In the genomic region with DNA sequence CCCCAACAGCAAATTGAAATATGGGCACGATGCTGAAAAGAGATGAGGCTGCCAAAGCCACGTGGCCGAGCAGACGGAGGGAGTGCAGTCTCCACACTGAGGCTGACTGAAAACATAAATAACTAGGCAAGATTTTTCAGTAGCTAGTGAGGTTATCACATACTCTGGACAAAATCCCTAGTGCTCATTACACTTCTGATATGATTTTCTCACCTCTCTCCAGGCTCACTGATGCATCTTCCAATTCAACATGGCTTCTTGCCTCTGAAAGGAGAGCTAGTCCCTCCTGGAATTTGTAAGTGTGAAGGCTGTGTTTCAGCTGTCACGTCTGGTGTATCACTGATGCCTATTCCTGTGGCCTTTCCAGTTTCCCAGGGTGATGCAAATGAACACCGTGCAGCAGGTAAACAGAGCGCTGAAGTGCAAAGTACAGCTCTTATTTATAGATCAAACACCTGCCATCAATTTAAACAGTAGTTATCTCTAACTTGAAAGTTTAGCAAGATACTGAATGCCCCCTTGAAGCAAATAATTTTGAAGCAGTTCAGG, we compare ENCODE assay signal across 12 cellular contexts.
A peak's percentile ranks its signal among the peaks of the same experiment; 100 is the strongest.
DNase-seq lines count a peak whose midpoint lies in the region; ATAC-seq, FAIRE-seq and TF ChIP-seq lines count a peak whose summit lies in the region.
"Had no signal": no experiment of that assay in that cellular context is flagged by ENCODE, and none has a peak within 500 bp of the region (broad histone marks: within the 10 kb centered on the region; RNA-seq: fewer than 3 reads in every experiment).

No MANE protein-coding gene starts in this region.

- intact Hi-C loops in transverse colon (cut with DNase I; ENCODE audit: low total_unique reads), result no loop called here

- no peak overlapping the region for H2BK15ac ChIP-seq in H9 (ENCODE audit: low read depth, low read length)

- H3K27me3 Mint-ChIP-seq in memory B cell (no peaks in the 10 kb centered on the region), H9 (ENCODE audit: low read depth) (peaks cover 11% of the 10 kb centered on the region)
- H3K27me3 Mint-ChIP-seq: activated T-cell treated with anti-CD3 and anti-CD28 coated beads, Interleukin-2, amount 50 U/mL, for 24 hours had no signal

- H3K18ac ChIP-seq in H9 (ENCODE audit: insufficient read length, low read depth, low read length), result no peak overlapping the region

- no peak overlapping the region for H4K5ac ChIP-seq in H9 (ENCODE audit: insufficient read length, low read depth, low read length)

- H2AK5ac ChIP-seq in H9 (ENCODE audit: insufficient read length, low read length), result no peak overlapping the region

- peaks cover 60% of the 10 kb centered on the region for H3K4me1 ChIP-seq in DOHH2 (ENCODE audit: control insufficient read depth, low read length)
- H3K4me1 ChIP-seq in transverse colon, result peaks cover 0 to 3% (median 0%) of the 10 kb centered on the region in 4 donors
- no peaks in the 10 kb centered on the region; the same call in 1 of the 2 replicates for H3K4me1 ChIP-seq in H9 (ENCODE audit: insufficient read depth, low read length)
- H3K4me1 ChIP-seq: foreskin keratinocyte had no signal

- no peak overlapping the region for H3K23ac ChIP-seq in H9 (ENCODE audit: insufficient read length, low read depth, low read length)

- H3K14ac ChIP-seq in H9 (ENCODE audit: insufficient read depth, low read length), result no peak overlapping the region

- H3K36me3 Mint-ChIP-seq in memory B cell (peaks cover 2% of the 10 kb centered on the region), H9 (ENCODE audit: insufficient read depth in 1 of 3, low read depth in 3 of 3) (no peaks in the 10 kb centered on the region)

- TF ChIP-seq EP300 in transverse colon (IDR thresholded peaks at IDR 0.05; ENCODE audit: low read depth), result no peak

- H2BK12ac ChIP-seq in H9 (ENCODE audit: insufficient read length, low read depth, low read length), result no peak overlapping the region

- no peak overlapping the region for H2BK120ac ChIP-seq in H9 (ENCODE audit: low read depth, low read length, poor library complexity, severe bottlenecking)

- H3K56ac ChIP-seq in H9 (ENCODE audit: insufficient read length, low read depth, low read length), result no peak overlapping the region

- no peaks in the 10 kb centered on the region for H3K9me2 ChIP-seq in DOHH2 (replicated peaks; ENCODE audit: control insufficient read depth, low read length)

- WGBS in transverse colon (ENCODE audit: low coverage in 1 of 2), 2 donors, result 38% methylated on average over 7 of the region's 7 CpGs; no CpG with 5 or more reads in 1 of the 2 donors
- WGBS in H9 (ENCODE audit: extremely low coverage, insufficient read length, low lambda C conversion rate), result no CpG with 5 or more reads among the region's 7 CpGs

- no peaks in the 10 kb centered on the region for H3K79me1 ChIP-seq in H9 (ENCODE audit: insufficient read depth, low read depth, low read length, poor library complexity, severe bottlenecking)

- H3K27ac ChIP-seq in DOHH2 (ENCODE audit: low read depth, low read length) (peak overlapping the region; percentile 68), transverse colon (no peak overlapping the region), H9 (ENCODE audit: insufficient read length, low read depth, low read length) (no peak overlapping the region)
- H3K27ac ChIP-seq: foreskin keratinocyte had no signal

- peak; percentile 44 for DNase-seq in NCI-H1436 (lab: John Stamatoyannopoulos, UW)
- no peak for DNase-seq in memory B cell (ENCODE audit: low spot score in 2 of 2)
- no peak for DNase-seq in SIG-M5 treated with dmso at 0.1 percent for 504 hours (lab: John Stamatoyannopoulos, UW; ENCODE audit: unreplicated experiment)
- no peak for DNase-seq in H54 (ENCODE audit: insufficient read length, low spot score)
- DNase-seq in transverse colon, result no peak
- DNase-seq in H9, result no peak
- DNase-seq: activated CD4-positive, alpha-beta T cell treated with anti-CD3 and anti-CD28 coated beads for 1 hour; activated T-cell treated with anti-CD3 and anti-CD28 coated beads, Interleukin-2, amount 50 U/mL, for 24 hours had no signal

- peak; percentile 3 for ATAC-seq in memory B cell (ENCODE audit: low read depth)

- H3K79me2 ChIP-seq in DOHH2 (ENCODE audit: control insufficient read depth, low read length) (no peaks in the 10 kb centered on the region), H9 (ENCODE audit: insufficient read depth, low read length) (no peaks in the 10 kb centered on the region)

- no peak overlapping the region for H4K8ac ChIP-seq in H9 (replicated peaks; ENCODE audit: insufficient read length, low read depth, low read length)

- H3K36me3 ChIP-seq in DOHH2 (ENCODE audit: control insufficient read depth, low read length), result no peaks in the 10 kb centered on the region
- no peaks in the 10 kb centered on the region for H3K36me3 ChIP-seq in transverse colon

- H3K4me3 ChIP-seq in DOHH2 (ENCODE audit: low read length), result peak overlapping the region; percentile 61
- no peak overlapping the region for H3K4me3 ChIP-seq in transverse colon

- H4K91ac ChIP-seq in H9 (ENCODE audit: insufficient read length, low read depth, low read length), result no peak overlapping the region

- TF ChIP-seq POLR2A in Raji (IDR thresholded peaks at IDR 0.05; ENCODE audit: insufficient read depth, low read depth, low read length) (peak; percentile 39; the same call in 1 of the 2 replicates), H54 (IDR thresholded peaks at IDR 0.05; ENCODE audit: low read depth, low read length) (no peak), transverse colon (IDR thresholded peaks at IDR 0.05) (no peak)

- no peak overlapping the region for H2AFZ ChIP-seq in H9 (ENCODE audit: low read length)

- peak overlapping the region; percentile 98 for H3K27ac Mint-ChIP-seq in memory B cell
- no peak overlapping the region; a peak in 1 of 7 replicates for H3K27ac Mint-ChIP-seq in H9
- H3K27ac Mint-ChIP-seq: activated T-cell treated with anti-CD3 and anti-CD28 coated beads, Interleukin-2, amount 50 U/mL, for 24 hours had no signal

- H3K4me3 Mint-ChIP-seq in memory B cell, result peak overlapping the region; percentile 68
- no peak overlapping the region for H3K4me3 Mint-ChIP-seq in H9
- H3K4me3 Mint-ChIP-seq: activated T-cell treated with anti-CD3 and anti-CD28 coated beads, Interleukin-2, amount 50 U/mL, for 24 hours had no signal

- TF ChIP-seq CTCF in DOHH2 (IDR thresholded peaks at IDR 0.05; ENCODE audit: low read depth, low read length, poor library complexity, severe bottlenecking), result no peak
- no peak for TF ChIP-seq CTCF in transverse colon (IDR thresholded peaks at IDR 0.05)
- TF ChIP-seq CTCF in H9 (conservative IDR thresholded peaks at IDR 0.05), result no peak

- H3K9ac ChIP-seq in H9 (ENCODE audit: extremely low read depth, insufficient read length, low read length), result no peak overlapping the region

- peak overlapping the region; percentile 89 for H3K4me2 ChIP-seq in DOHH2 (ENCODE audit: low read length)
- H3K4me2 ChIP-seq in H9 (ENCODE audit: insufficient read depth, insufficient read length, low read length), result no peak overlapping the region

- no peaks in the 10 kb centered on the region for H4K20me1 ChIP-seq in DOHH2 (ENCODE audit: control insufficient read depth, insufficient read depth, low read depth, low read length)
- H4K20me1 ChIP-seq in H9 (ENCODE audit: control insufficient read depth, insufficient read depth, insufficient read length), result no peaks in the 10 kb centered on the region

- H2BK20ac ChIP-seq in H9 (ENCODE audit: low read depth, low read length, poor library complexity, severe bottlenecking), result no peak overlapping the region

- peaks cover 11% of the 10 kb centered on the region for H3F3A ChIP-seq in DOHH2 (ENCODE audit: control insufficient read depth, insufficient read depth)

- no peaks in the 10 kb centered on the region for H3K9me3 Mint-ChIP-seq in memory B cell
- no peaks in the 10 kb centered on the region; a peak in 1 of 5 replicates for H3K9me3 Mint-ChIP-seq in H9
- H3K9me3 Mint-ChIP-seq: activated T-cell treated with anti-CD3 and anti-CD28 coated beads, Interleukin-2, amount 50 U/mL, for 24 hours had no signal

- FAIRE-seq in H54 (lab: Jason Lieb, UNC), result no peak
- FAIRE-seq: G401.6 had no signal

- in situ Hi-C loops in transverse colon (cut with MboI; ENCODE audit: low pct_ligation_motif_present in 1 of 4, low pct_unique_long_range_greater_than_20kb in 1 of 4, low sequenced_read_pairs in 3 of 4), result no loop called here

- H3K4me1 Mint-ChIP-seq in memory B cell (peaks cover 45% of the 10 kb centered on the region), H9 (peaks cover 21 to 22% of the 10 kb centered on the region in 2 experiments)

- no peak overlapping the region for H2BK5ac ChIP-seq in H9 (ENCODE audit: insufficient read length, low read length)

- H3K9me3 ChIP-seq in DOHH2 (ENCODE audit: control insufficient read depth, insufficient read depth, low read length) (no peaks in the 10 kb centered on the region), transverse colon (no peaks in the 10 kb centered on the region), H9 (ENCODE audit: control insufficient read depth, low read depth, low read length) (no peaks in the 10 kb centered on the region)

- no peaks in the 10 kb centered on the region for H3K23me2 ChIP-seq in H9 (ENCODE audit: insufficient read length, low read depth, low read length, poor library complexity, severe bottlenecking)

- no peak overlapping the region for H3K4ac ChIP-seq in H9 (ENCODE audit: low read depth, low read length)

- no peaks in the 10 kb centered on the region for H3K27me3 ChIP-seq in DOHH2 (ENCODE audit: control insufficient read depth, low read length)
- H3K27me3 ChIP-seq in transverse colon, result no peaks in the 10 kb centered on the region
- H3K27me3 ChIP-seq in H9 (ENCODE audit: insufficient read depth, low read length), result no peaks in the 10 kb centered on the region
- H3K27me3 ChIP-seq: foreskin keratinocyte had no signal

- H3T11ph ChIP-seq in H9 (ENCODE audit: low read length), result no peak overlapping the region
